Comparison of ENCODE assay signal across 1 cellular context in the genomic region with DNA sequence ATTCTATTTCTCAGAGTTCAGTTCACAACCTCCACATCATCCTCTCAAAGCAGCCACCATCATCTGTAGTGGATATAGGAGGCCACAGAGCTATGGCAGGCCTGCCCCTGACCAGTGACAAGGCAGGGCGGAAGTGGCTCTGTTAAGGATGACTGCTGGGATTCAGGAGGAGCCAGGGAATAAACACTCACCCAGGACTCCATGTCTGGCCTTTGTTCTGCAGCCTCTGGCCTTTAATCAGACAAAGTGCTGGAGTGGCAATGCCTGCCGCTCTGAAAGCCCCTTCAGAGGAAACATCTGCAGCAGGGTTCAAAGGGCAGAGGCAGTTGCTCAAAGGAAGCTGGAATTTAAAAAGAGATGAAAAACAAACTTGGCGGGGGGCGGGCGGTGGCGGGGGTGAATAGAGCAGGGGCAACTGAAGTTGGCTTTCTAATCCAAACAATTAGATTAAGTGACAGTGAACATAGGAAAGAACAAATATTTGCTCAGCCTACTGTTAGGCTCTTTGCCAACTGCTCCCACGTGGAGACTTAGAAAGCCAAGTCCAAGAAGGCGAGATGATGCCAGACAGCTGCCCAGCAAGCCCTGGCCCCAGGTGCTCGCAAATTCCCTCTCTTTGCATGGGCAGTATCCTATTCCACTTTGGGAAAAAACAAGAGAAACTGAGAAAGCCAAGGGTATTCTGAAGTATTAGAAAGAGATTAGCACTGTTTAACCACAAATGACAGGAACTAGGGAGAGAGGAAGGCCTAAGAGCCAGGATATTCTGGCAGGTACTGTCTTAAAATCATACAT.
TF ChIP-seq lines count a peak whose summit lies in the region.

No MANE protein-coding gene starts in this region.

TF ChIP-seq in K562, 482 proteins besides CTCF, POLR2A, EP300 and RAD21 (continued from another document):
- TF ChIP-seq JUN (IDR thresholded peaks at IDR 0.05; ENCODE audit: borderline replicate concordance, low read depth, low read length) (no peak), JUN (CRISPR knock-in tag; IDR thresholded peaks at IDR 0.05; ENCODE audit: borderline replicate concordance) (no peak), PTBP1 (IDR thresholded peaks at IDR 0.05; ENCODE audit: low read depth, low read length) (no peak), JUND (IDR thresholded peaks at IDR 0.05; ENCODE audit: borderline replicate concordance, low read depth, low read length) (no peak), JUND (tag; IDR thresholded peaks at IDR 0.05; ENCODE audit: borderline replicate concordance, low read depth, low read length) (no peak), PHB2 (IDR thresholded peaks at IDR 0.05; ENCODE audit: low read depth) (no peak), NCOA1 (IDR thresholded peaks at IDR 0.05; ENCODE audit: low read depth) (no peak), TRIM24 (IDR thresholded peaks at IDR 0.05) (no peak), TEAD4 (IDR thresholded peaks at IDR 0.05; ENCODE audit: low read length) (no peak), TEAD4 (CRISPR knock-in tag; IDR thresholded peaks at IDR 0.05; ENCODE audit: borderline replicate concordance) (no peak), ZNF408 (CRISPR knock-in tag; IDR thresholded peaks at IDR 0.05; ENCODE audit: low read depth) (no peak)
- TF ChIP-seq, protein P1, sequence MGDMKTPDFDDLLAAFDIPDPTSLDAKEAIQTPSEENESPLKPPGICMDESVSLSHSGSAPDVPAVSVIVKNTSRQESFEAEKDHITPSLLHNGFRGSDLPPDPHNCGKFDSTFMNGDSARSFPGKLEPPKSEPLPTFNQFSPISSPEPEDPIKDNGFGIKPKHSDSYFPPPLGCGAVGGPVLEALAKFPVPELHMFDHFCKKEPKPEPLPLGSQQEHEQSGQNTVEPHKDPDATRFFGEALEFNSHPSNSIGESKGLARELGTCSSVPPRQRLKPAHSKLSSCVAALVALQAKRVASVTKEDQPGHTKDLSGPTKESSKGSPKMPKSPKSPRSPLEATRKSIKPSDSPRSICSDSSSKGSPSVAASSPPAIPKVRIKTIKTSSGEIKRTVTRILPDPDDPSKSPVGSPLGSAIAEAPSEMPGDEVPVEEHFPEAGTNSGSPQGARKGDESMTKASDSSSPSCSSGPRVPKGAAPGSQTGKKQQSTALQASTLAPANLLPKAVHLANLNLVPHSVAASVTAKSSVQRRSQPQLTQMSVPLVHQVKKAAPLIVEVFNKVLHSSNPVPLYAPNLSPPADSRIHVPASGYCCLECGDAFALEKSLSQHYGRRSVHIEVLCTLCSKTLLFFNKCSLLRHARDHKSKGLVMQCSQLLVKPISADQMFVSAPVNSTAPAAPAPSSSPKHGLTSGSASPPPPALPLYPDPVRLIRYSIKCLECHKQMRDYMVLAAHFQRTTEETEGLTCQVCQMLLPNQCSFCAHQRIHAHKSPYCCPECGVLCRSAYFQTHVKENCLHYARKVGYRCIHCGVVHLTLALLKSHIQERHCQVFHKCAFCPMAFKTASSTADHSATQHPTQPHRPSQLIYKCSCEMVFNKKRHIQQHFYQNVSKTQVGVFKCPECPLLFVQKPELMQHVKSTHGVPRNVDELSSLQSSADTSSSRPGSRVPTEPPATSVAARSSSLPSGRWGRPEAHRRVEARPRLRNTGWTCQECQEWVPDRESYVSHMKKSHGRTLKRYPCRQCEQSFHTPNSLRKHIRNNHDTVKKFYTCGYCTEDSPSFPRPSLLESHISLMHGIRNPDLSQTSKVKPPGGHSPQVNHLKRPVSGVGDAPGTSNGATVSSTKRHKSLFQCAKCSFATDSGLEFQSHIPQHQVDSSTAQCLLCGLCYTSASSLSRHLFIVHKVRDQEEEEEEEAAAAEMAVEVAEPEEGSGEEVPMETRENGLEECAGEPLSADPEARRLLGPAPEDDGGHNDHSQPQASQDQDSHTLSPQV (IDR thresholded peaks at IDR 0.05): peak; percentile 51
- TF ChIP-seq, protein P2, sequence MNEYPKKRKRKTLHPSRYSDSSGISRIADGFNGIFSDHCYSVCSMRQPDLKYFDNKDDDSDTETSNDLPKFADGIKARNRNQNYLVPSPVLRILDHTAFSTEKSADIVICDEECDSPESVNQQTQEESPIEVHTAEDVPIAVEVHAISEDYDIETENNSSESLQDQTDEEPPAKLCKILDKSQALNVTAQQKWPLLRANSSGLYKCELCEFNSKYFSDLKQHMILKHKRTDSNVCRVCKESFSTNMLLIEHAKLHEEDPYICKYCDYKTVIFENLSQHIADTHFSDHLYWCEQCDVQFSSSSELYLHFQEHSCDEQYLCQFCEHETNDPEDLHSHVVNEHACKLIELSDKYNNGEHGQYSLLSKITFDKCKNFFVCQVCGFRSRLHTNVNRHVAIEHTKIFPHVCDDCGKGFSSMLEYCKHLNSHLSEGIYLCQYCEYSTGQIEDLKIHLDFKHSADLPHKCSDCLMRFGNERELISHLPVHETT (CRISPR knock-in tag; conservative IDR thresholded peaks at IDR 0.05 in 1 of 2, IDR thresholded peaks at IDR 0.05 in 1 of 2): no peak
- TF ChIP-seq, protein P3, sequence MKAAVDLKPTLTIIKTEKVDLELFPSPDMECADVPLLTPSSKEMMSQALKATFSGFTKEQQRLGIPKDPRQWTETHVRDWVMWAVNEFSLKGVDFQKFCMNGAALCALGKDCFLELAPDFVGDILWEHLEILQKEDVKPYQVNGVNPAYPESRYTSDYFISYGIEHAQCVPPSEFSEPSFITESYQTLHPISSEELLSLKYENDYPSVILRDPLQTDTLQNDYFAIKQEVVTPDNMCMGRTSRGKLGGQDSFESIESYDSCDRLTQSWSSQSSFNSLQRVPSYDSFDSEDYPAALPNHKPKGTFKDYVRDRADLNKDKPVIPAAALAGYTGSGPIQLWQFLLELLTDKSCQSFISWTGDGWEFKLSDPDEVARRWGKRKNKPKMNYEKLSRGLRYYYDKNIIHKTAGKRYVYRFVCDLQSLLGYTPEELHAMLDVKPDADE (conservative IDR thresholded peaks at IDR 0.05; ENCODE audit: control insufficient read depth, low read depth, low read length): no peak
